Comparison of ENCODE assay signal across 8 cellular contexts in the genomic region with DNA sequence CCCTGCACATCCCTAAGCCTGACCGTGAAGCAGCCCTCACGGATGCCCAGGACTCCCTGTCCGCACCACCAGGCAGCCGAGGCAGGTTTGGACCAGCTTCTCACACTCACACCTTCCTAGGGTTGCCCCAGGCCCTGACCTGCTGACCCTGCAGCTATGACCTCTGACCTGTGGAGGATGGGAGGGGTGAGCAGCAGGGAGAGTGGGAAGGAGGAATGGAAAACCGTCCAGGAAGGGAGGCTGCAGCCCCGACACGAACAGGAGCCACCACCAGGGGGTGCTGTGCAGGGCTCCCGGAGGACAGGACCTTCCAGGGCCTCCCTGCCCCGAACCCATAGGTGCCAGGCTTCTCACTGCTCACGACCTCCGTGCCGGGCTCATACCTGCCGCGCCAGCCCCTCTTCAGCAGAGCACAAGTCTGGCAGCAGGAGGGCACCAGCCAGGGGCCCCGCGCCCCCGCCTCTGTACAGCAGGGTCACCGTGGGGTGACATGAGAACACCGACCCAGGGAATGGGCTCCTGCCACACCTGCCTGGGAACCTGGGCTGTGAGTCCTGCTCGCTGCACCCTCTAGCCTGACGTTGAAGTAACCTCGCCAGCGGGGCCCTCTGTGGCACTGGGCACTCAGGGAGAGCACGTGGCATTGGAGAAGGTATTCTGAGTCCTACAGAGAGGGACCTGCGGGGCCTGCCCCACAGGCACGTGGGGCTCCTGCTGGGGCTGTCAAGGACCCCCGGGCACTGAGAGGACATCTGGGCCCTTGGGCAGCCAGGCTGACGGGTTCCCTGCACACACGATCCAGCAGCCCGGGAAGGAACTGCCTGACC. TPM values are rescaled to one million over a fixed set of nuclear protein-coding genes. Genes with fewer than 3 reads are reported as not detected.
DNase-seq lines count a peak whose midpoint lies in the region; ATAC-seq and TF ChIP-seq lines count a peak whose summit lies in the region.

No MANE protein-coding gene starts in this region.

- no peak for TF ChIP-seq POLR2A in vagina (IDR thresholded peaks at IDR 0.05)

- H2AFZ ChIP-seq in SU-DHL-6 (ENCODE audit: low read depth, low read length, severe bottlenecking): no peak overlapping the region

- no peak overlapping the region for H3K4me2 ChIP-seq in SU-DHL-6 (ENCODE audit: low read depth, low read length, poor library complexity, severe bottlenecking)

- H3K4me1 ChIP-seq in cardiac muscle cell (ENCODE audit: low read depth): no peaks in the 10 kb centered on the region
- no peaks in the 10 kb centered on the region for H3K4me1 ChIP-seq in psoas muscle
- H3K4me1 ChIP-seq in vagina: peaks cover 65% of the 10 kb centered on the region

- TF ChIP-seq CTCF in HFFc6 (IDR thresholded peaks at IDR 0.05): peak; percentile 98
- TF ChIP-seq CTCF in SU-DHL-6 (IDR thresholded peaks at IDR 0.05; ENCODE audit: insufficient read depth, low read length, poor library complexity, severe bottlenecking): peak; percentile 93
- peak; percentile 88 for TF ChIP-seq CTCF in cardiac muscle cell (IDR thresholded peaks at IDR 0.05; ENCODE audit: low read depth, low read length)
- peak; percentile 82 for TF ChIP-seq CTCF in psoas muscle (IDR thresholded peaks at IDR 0.05)
- peak; percentile 64 to 84 (median 79) for TF ChIP-seq CTCF in vagina (IDR thresholded peaks at IDR 0.05)

- intact Hi-C loops in psoas muscle (cut with DNase I) (loop anchor here (2.0 to 5.0 kb wide), 2 partner anchors 37 to 43 kb away; a partner anchor contains a TSS), vagina (cut with DNase I) (loop anchor here (5.0 to 10.0 kb wide), 2 partner anchors 59 to 978 kb away; a partner anchor contains a TSS)

- WGBS in psoas muscle, 3 donors: 39 to 49% (median 43%) methylated on average over 26 to 30 of the region's 30 CpGs

- peaks cover under 1% of the 10 kb centered on the region; the same call in 1 of the 2 replicates for H3K27me3 Mint-ChIP-seq in HFFc6 (ENCODE audit: insufficient read depth)
- no peaks in the 10 kb centered on the region for H3K27me3 Mint-ChIP-seq in activated naive CD8-positive, alpha-beta T cell treated with anti-CD3 and anti-CD28 coated beads, Interleukin-2, amount 10 ng/mL, durations not matched to agents 7 days and 5 days

- H3K9me3 ChIP-seq in SU-DHL-6 (ENCODE audit: insufficient read depth, low read length): no peaks in the 10 kb centered on the region
- H3K9me3 ChIP-seq in cardiac muscle cell (ENCODE audit: low read depth): no peaks in the 10 kb centered on the region
- no peaks in the 10 kb centered on the region for H3K9me3 ChIP-seq in psoas muscle
- H3K9me3 ChIP-seq in vagina: no peaks in the 10 kb centered on the region

- H3K79me2 ChIP-seq in SU-DHL-6 (ENCODE audit: insufficient read depth, low read length): no peaks in the 10 kb centered on the region

- no peaks in the 10 kb centered on the region for H3K9me2 ChIP-seq in SU-DHL-6 (replicated peaks; ENCODE audit: insufficient read depth, low read length)

- no peak overlapping the region for H3K4me3 Mint-ChIP-seq in HFFc6
- no peak overlapping the region for H3K4me3 Mint-ChIP-seq in activated naive CD8-positive, alpha-beta T cell treated with anti-CD3 and anti-CD28 coated beads, Interleukin-2, amount 10 ng/mL, durations not matched to agents 7 days and 5 days

- H3K27ac Mint-ChIP-seq in HFFc6: no peak overlapping the region
- no peak overlapping the region for H3K27ac Mint-ChIP-seq in activated naive CD8-positive, alpha-beta T cell treated with anti-CD3 and anti-CD28 coated beads, Interleukin-2, amount 10 ng/mL, durations not matched to agents 7 days and 5 days

- no peak overlapping the region for H3K9ac ChIP-seq in SU-DHL-6 (ENCODE audit: low read length)

- no peaks in the 10 kb centered on the region for H3K36me3 Mint-ChIP-seq in HFFc6 (ENCODE audit: low read depth)
- H3K36me3 Mint-ChIP-seq in activated naive CD8-positive, alpha-beta T cell treated with anti-CD3 and anti-CD28 coated beads, Interleukin-2, amount 10 ng/mL, durations not matched to agents 7 days and 5 days: peaks cover 1% of the 10 kb centered on the region

- H3K27ac ChIP-seq in SU-DHL-6 (ENCODE audit: low read depth, low read length) (no peak overlapping the region), cardiac muscle cell (no peak overlapping the region), psoas muscle (no peak overlapping the region), vagina (no peak overlapping the region)

- POLR2A ChIA-PET in activated naive CD8-positive, alpha-beta T cell treated with anti-CD3 and anti-CD28 coated beads, Interleukin-2, amount 10 ng/mL, durations not matched to agents 7 days and 5 days (lab: Charles Lee): interaction anchor here (4.8 kb wide), 1 partner anchor 37 kb away, joined by 25 read pairs; no protein-coding TSS in a partner anchor

- no peak overlapping the region for H3K4me3 ChIP-seq in SU-DHL-6 (ENCODE audit: insufficient read depth, low read length, poor library complexity, severe bottlenecking)
- H3K4me3 ChIP-seq in cardiac muscle cell: no peak overlapping the region
- no peak overlapping the region for H3K4me3 ChIP-seq in psoas muscle
- H3K4me3 ChIP-seq in vagina: no peak overlapping the region

- no peaks in the 10 kb centered on the region; the same call in 1 of the 2 replicates for H3K4me1 Mint-ChIP-seq in HFFc6 (ENCODE audit: low read depth)
- H3K4me1 Mint-ChIP-seq in activated naive CD8-positive, alpha-beta T cell treated with anti-CD3 and anti-CD28 coated beads, Interleukin-2, amount 10 ng/mL, durations not matched to agents 7 days and 5 days: peaks cover 18% of the 10 kb centered on the region

- H4K20me1 ChIP-seq in SU-DHL-6 (ENCODE audit: low read depth, low read length): no peaks in the 10 kb centered on the region

- H3K27me3 ChIP-seq in SU-DHL-6 (ENCODE audit: low read length): no peaks in the 10 kb centered on the region
- H3K27me3 ChIP-seq in cardiac muscle cell: no peaks in the 10 kb centered on the region
- peaks cover 0 to 9% (median 3%) of the 10 kb centered on the region in 3 donors for H3K27me3 ChIP-seq in psoas muscle (ENCODE audit: insufficient read depth in 3 of 3, low read length in 2 of 3)
- H3K27me3 ChIP-seq in vagina: no peaks in the 10 kb centered on the region

- H3K9me3 Mint-ChIP-seq in HFFc6: no peaks in the 10 kb centered on the region
- H3K9me3 Mint-ChIP-seq in activated naive CD8-positive, alpha-beta T cell treated with anti-CD3 and anti-CD28 coated beads, Interleukin-2, amount 10 ng/mL, durations not matched to agents 7 days and 5 days: no peaks in the 10 kb centered on the region

- H3K36me3 ChIP-seq in SU-DHL-6 (ENCODE audit: low read length) (no peaks in the 10 kb centered on the region), cardiac muscle cell (no peaks in the 10 kb centered on the region), psoas muscle (ENCODE audit: insufficient read depth in 1 of 2, low read depth in 1 of 2) (peaks cover 0 to 4% of the 10 kb centered on the region in 2 donors), vagina (no peaks in the 10 kb centered on the region)

- ATAC-seq in activated naive CD8-positive, alpha-beta T cell treated with anti-CD3 and anti-CD28 coated beads, Interleukin-2, amount 10 ng/mL, durations not matched to agents 7 days and 5 days (ENCODE audit: low read depth): no peak
- ATAC-seq in psoas muscle (peak; percentile 63 to 84 (median 73)), GM18520 (IDR thresholded peaks at IDR 0.05; ENCODE audit: unreplicated experiment) (no peak)

- DNase-seq in CD1c-positive myeloid dendritic cell (ENCODE audit: extremely low spot score): peak; percentile 74
- peak; percentile 45 for DNase-seq in HFFc6
- peak; percentile 81 for DNase-seq in activated naive CD8-positive, alpha-beta T cell treated with anti-CD3 and anti-CD28 coated beads, Interleukin-2, amount 10 ng/mL, durations not matched to agents 7 days and 5 days
- peak; percentile 78 to 85 for DNase-seq in cardiac muscle cell (ENCODE audit: low read depth in 1 of 2, low spot score in 1 of 2)
- peak; percentile 84 to 89 for DNase-seq in psoas muscle
- no peak for DNase-seq in vagina (ENCODE audit: extremely low spot score in 2 of 2)

- H3F3A ChIP-seq in SU-DHL-6 (ENCODE audit: insufficient read depth): no peaks in the 10 kb centered on the region

RNA-seq across cellular contexts. Expression of a gene that starts 37.6 kb away (rescaled TPM):
- 10 to 100 TPM; 26.2 to 37.0 (median 33.2) TPM for total RNA-seq in HFFc6 (2021; fragmentation: NEBNext Ultra II Directional; extraction: Animal tissue kit (Norgen Biotek cat#: 25700))
- total RNA-seq in activated naive CD8-positive, alpha-beta T cell treated with anti-CD3 and anti-CD28 coated beads, Interleukin-2, amount 10 ng/mL, durations not matched to agents 7 days and 5 days: 10 to 100 TPM; 22.8 to 25.7 TPM
- 9.3 and 10.8 TPM in 2 replicates for total RNA-seq in cardiac muscle cell
- 9.2 and 13.8 TPM in 2 replicates for polyA plus RNA-seq in cardiac muscle cell
- 10 to 100 TPM; 12.4 to 24.1 (median 19.6) TPM for total RNA-seq in psoas muscle
- 10 to 100 TPM; 20.2 to 24.1 (median 21.9) TPM for polyA plus RNA-seq in psoas muscle
- total RNA-seq in vagina: 7.9 TPM

RNA-seq across cellular contexts. Expression of a gene that starts 37.7 kb away (rescaled TPM):
- 10 to 100 TPM; 10.3 to 18.3 (median 13.2) TPM for total RNA-seq in HFFc6 (2021; fragmentation: NEBNext Ultra II Directional; extraction: Animal tissue kit (Norgen Biotek cat#: 25700))
- 100 to 1,000 TPM; 227 to 229 TPM for total RNA-seq in activated naive CD8-positive, alpha-beta T cell treated with anti-CD3 and anti-CD28 coated beads, Interleukin-2, amount 10 ng/mL, durations not matched to agents 7 days and 5 days
- total RNA-seq in cardiac muscle cell: 30.0 and 33.5 TPM in 2 replicates
- polyA plus RNA-seq in cardiac muscle cell: 23.2 and 34.2 TPM in 2 replicates
- total RNA-seq in psoas muscle: 10 to 100 TPM; 13.4 to 22.9 (median 15.7) TPM
- 10 to 100 TPM; 10.1 to 14.9 (median 12.1) TPM for polyA plus RNA-seq in psoas muscle
- 26.5 TPM for total RNA-seq in vagina

RNA-seq across cellular contexts. Expression of a gene that starts 41.1 kb away (rescaled TPM):
- 100 to 1,000 TPM; 238 to 293 (median 264) TPM for total RNA-seq in HFFc6 (2021; fragmentation: NEBNext Ultra II Directional; extraction: Animal tissue kit (Norgen Biotek cat#: 25700))
- total RNA-seq in activated naive CD8-positive, alpha-beta T cell treated with anti-CD3 and anti-CD28 coated beads, Interleukin-2, amount 10 ng/mL, durations not matched to agents 7 days and 5 days: 100 to 1,000 TPM; 206 to 220 TPM
- total RNA-seq in cardiac muscle cell: 54.5 and 121 TPM in 2 replicates
- polyA plus RNA-seq in cardiac muscle cell: 32.7 and 49.2 TPM in 2 replicates
- total RNA-seq in psoas muscle: 10 to 100 TPM in 2 of 4 donors, 1 to 10 TPM in 2; 8.8 to 12.6 (median 10.9) TPM
- 10 to 100 TPM in 2 of 3 donors, 1 to 10 TPM in 1; 7.2 to 26.8 (median 10.2) TPM for polyA plus RNA-seq in psoas muscle
- total RNA-seq in vagina: 184 TPM

RNA-seq across cellular contexts. Expression of a gene that starts 57.6 kb away (rescaled TPM):
- not detected for total RNA-seq in HFFc6 (2021; fragmentation: NEBNext Ultra II Directional; extraction: Animal tissue kit (Norgen Biotek cat#: 25700))
- total RNA-seq in activated naive CD8-positive, alpha-beta T cell treated with anti-CD3 and anti-CD28 coated beads, Interleukin-2, amount 10 ng/mL, durations not matched to agents 7 days and 5 days: 10 to 100 TPM; 14.4 to 15.0 TPM
- total RNA-seq in cardiac muscle cell (1.6 and 2.9 TPM in 2 replicates), psoas muscle (1 to 10 TPM; 1.5 to 8.5 (median 4.0) TPM), vagina (not detected)
- polyA plus RNA-seq in cardiac muscle cell (3.7 and 4.5 TPM in 2 replicates), psoas muscle (1 to 10 TPM; 1.2 to 5.3 (median 3.0) TPM)

RNA-seq across cellular contexts. Expression of a gene that starts 59.7 kb away (rescaled TPM):
- 10 to 100 TPM; 13.3 to 28.2 (median 22.2) TPM for total RNA-seq in HFFc6 (2021; fragmentation: NEBNext Ultra II Directional; extraction: Animal tissue kit (Norgen Biotek cat#: 25700))
- 100 to 1,000 TPM; 135 to 140 TPM for total RNA-seq in activated naive CD8-positive, alpha-beta T cell treated with anti-CD3 and anti-CD28 coated beads, Interleukin-2, amount 10 ng/mL, durations not matched to agents 7 days and 5 days
- 24.5 and 29.6 TPM in 2 replicates for total RNA-seq in cardiac muscle cell
- 15.9 and 17.9 TPM in 2 replicates for polyA plus RNA-seq in cardiac muscle cell
- under 1 TPM in 3 of 4 donors, not detected in 1; 0.17 to 0.59 (median 0.25) TPM for total RNA-seq in psoas muscle
- polyA plus RNA-seq in psoas muscle: under 1 TPM; 0.03 to 0.13 (median 0.04) TPM
- total RNA-seq in vagina: 10.8 TPM

Comparison
In these comparisons a context has a peak if more than half of its experiments do, and no peak if none do; other contexts are left out.
1. DNase-seq: peak in CD1c-positive myeloid dendritic cell (single experiment), HFFc6 (single experiment), activated naive CD8-positive, alpha-beta T cell treated with anti-CD3 and anti-CD28 coated beads, Interleukin-2, amount 10 ng/mL, durations not matched to agents 7 days and 5 days (single experiment), cardiac muscle cell (2 of 2) and psoas muscle (2 of 2); none in vagina (0 of 2).
2. ATAC-seq: peak in psoas muscle (4 of 4); none in activated naive CD8-positive, alpha-beta T cell treated with anti-CD3 and anti-CD28 coated beads, Interleukin-2, amount 10 ng/mL, durations not matched to agents 7 days and 5 days (single experiment) and GM18520 (single experiment).
3. Peak in every context shown above with its lines, with median percentiles within 50 percentile points of each other: CTCF ChIP-seq.